Comparison of ENCODE assay signal across 11 cellular contexts in genomic region chr4:53507671-53508286, GRCh38.
DNase-seq lines count a peak whose midpoint lies in the region; ATAC-seq and TF ChIP-seq lines count a peak whose summit lies in the region.
"Had no signal": no experiment of that assay in that cellular context is flagged by ENCODE, and none has a peak within 500 bp of the region (broad histone marks: within the 10 kb centered on the region; RNA-seq: fewer than 3 reads in every experiment).

No MANE protein-coding gene starts in this region.

- H3K9me3 Mint-ChIP-seq in activated naive CD4-positive, alpha-beta T cell treated with anti-CD3 and anti-CD28 coated beads, Interleukin-2, amount 10 ng/mL, durations not matched to agents 7 days and 5 days = no peaks in the 10 kb centered on the region
- H3K9me3 Mint-ChIP-seq in WTC11 = no peaks in the 10 kb centered on the region

- TF ChIP-seq CTCF in osteoblast (IDR thresholded peaks at IDR 0.05; ENCODE audit: extremely low read depth, low read depth, low read length) (no peak), WTC11 (IDR thresholded peaks at IDR 0.05) (no peak), MM.1S (IDR thresholded peaks at IDR 0.05; ENCODE audit: low read length) (no peak)

- H3K27me3 ChIP-seq in osteoblast (ENCODE audit: insufficient read depth, low read length) (no peaks in the 10 kb centered on the region), MM.1S (replicated peaks; ENCODE audit: insufficient read depth, low read length) (no peaks in the 10 kb centered on the region)
- H3K27me3 ChIP-seq: BLaER1 treated with 17β-estradiol and CSF1 and Interleukin-3, amounts not matched to agents 10 nM and 100 nM had no signal

- H3K4me3 ChIP-seq in osteoblast (ENCODE audit: insufficient read depth, low read length) = peak overlapping the region; percentile 68
- H3K4me3 ChIP-seq in MM.1S (ENCODE audit: low read length) = no peak overlapping the region
- H3K4me3 ChIP-seq: BLaER1 treated with 17β-estradiol and CSF1 and Interleukin-3, amounts not matched to agents 10 nM and 100 nM had no signal

- peak overlapping the region; percentile 87 for H3K4me2 ChIP-seq in osteoblast (ENCODE audit: insufficient read depth, low read length)
- H3K4me2 ChIP-seq in MM.1S (ENCODE audit: low read depth, low read length) = no peak overlapping the region

- no peak overlapping the region for H3K27ac Mint-ChIP-seq in activated naive CD4-positive, alpha-beta T cell treated with anti-CD3 and anti-CD28 coated beads, Interleukin-2, amount 10 ng/mL, durations not matched to agents 7 days and 5 days
- H3K27ac Mint-ChIP-seq in WTC11 = no peak overlapping the region

- H3K9me3 ChIP-seq in osteoblast (ENCODE audit: low read depth, low read length) = no peaks in the 10 kb centered on the region
- H3K9me3 ChIP-seq in MM.1S (replicated peaks; ENCODE audit: insufficient read depth, low read length) = no peaks in the 10 kb centered on the region
- H3K9me3 ChIP-seq: BLaER1 treated with 17β-estradiol and CSF1 and Interleukin-3, amounts not matched to agents 10 nM and 100 nM had no signal

- no peak overlapping the region for H3K9ac ChIP-seq in MM.1S (ENCODE audit: low read length)
- H3K9ac ChIP-seq: BLaER1 treated with 17β-estradiol and CSF1 and Interleukin-3, amounts not matched to agents 10 nM and 100 nM had no signal

- no peaks in the 10 kb centered on the region for H3K4me1 Mint-ChIP-seq in activated naive CD4-positive, alpha-beta T cell treated with anti-CD3 and anti-CD28 coated beads, Interleukin-2, amount 10 ng/mL, durations not matched to agents 7 days and 5 days
- no peaks in the 10 kb centered on the region for H3K4me1 Mint-ChIP-seq in WTC11

- H3K79me2 ChIP-seq in osteoblast (ENCODE audit: insufficient read depth, low read length) = no peaks in the 10 kb centered on the region
- no peaks in the 10 kb centered on the region for H3K79me2 ChIP-seq in MM.1S (ENCODE audit: low read length)

- H3K36me3 ChIP-seq in osteoblast (ENCODE audit: insufficient read depth, low read length) (no peaks in the 10 kb centered on the region), MM.1S (replicated peaks; ENCODE audit: insufficient read depth, low read length) (no peaks in the 10 kb centered on the region)
- H3K36me3 ChIP-seq: BLaER1 treated with 17β-estradiol and CSF1 and Interleukin-3, amounts not matched to agents 10 nM and 100 nM had no signal

- peak; percentile 50 for DNase-seq in COLO829 (ENCODE audit: low spot score)
- DNase-seq in NCI-H226 = peak; percentile 72
- peak; percentile 99 for DNase-seq in fibroblast of peridontal ligament (ENCODE audit: extremely low read depth)
- peak; percentile 81 for DNase-seq in osteoblast (ENCODE audit: insufficient read length, low spot score, missing footprints)
- DNase-seq in activated naive CD4-positive, alpha-beta T cell treated with anti-CD3 and anti-CD28 coated beads, Interleukin-2, amount 10 ng/mL, durations not matched to agents 7 days and 5 days = no peak
- no peak for DNase-seq in WTC11 (ENCODE audit: low spot score)
- DNase-seq in NCI-H748 (lab: John Stamatoyannopoulos, UW; ENCODE audit: unreplicated experiment) = no peak
- no peak for DNase-seq in MM.1S
- DNase-seq: activated CD8-positive, alpha-beta memory T cell treated with anti-CD3 and anti-CD28 coated beads, Interleukin-2, amount 50 U/mL, for 48 hours; stimulated activated CD4-positive, alpha-beta T cell treated with anti-CD3 and anti-CD28 coated beads, Interleukin-2, amount 100 ng/mL, for 24 hours had no signal

- H3K4me1 ChIP-seq in osteoblast (ENCODE audit: insufficient read depth, low read length) (peaks cover 30% of the 10 kb centered on the region), MM.1S (ENCODE audit: low read length) (no peaks in the 10 kb centered on the region)

- POLR2A ChIA-PET in WTC11 (lab: Charles Lee) = no interaction called here

- H3K27me3 Mint-ChIP-seq in activated naive CD4-positive, alpha-beta T cell treated with anti-CD3 and anti-CD28 coated beads, Interleukin-2, amount 10 ng/mL, durations not matched to agents 7 days and 5 days = peaks cover 3% of the 10 kb centered on the region
- H3K27me3 Mint-ChIP-seq in WTC11 (ENCODE audit: low read depth) = no peaks in the 10 kb centered on the region

- CTCF ChIA-PET in activated naive CD4-positive, alpha-beta T cell treated with anti-CD3 and anti-CD28 coated beads, Interleukin-2, amount 10 ng/mL, durations not matched to agents 7 days and 5 days (lab: Charles Lee) = no interaction called here
- CTCF ChIA-PET in WTC11 (lab: Charles Lee) = no interaction called here

- H3K27ac ChIP-seq in osteoblast (ENCODE audit: low read depth, low read length) (peak overlapping the region; percentile 99), MM.1S (ENCODE audit: low read length) (no peak overlapping the region)
- H3K27ac ChIP-seq: BLaER1 treated with 17β-estradiol and CSF1 and Interleukin-3, amounts not matched to agents 10 nM and 100 nM had no signal

- ATAC-seq in WTC11 = no peak

- H3K9me2 ChIP-seq in MM.1S (replicated peaks; ENCODE audit: insufficient read depth, low read length) = no peaks in the 10 kb centered on the region

- H3K36me3 Mint-ChIP-seq in activated naive CD4-positive, alpha-beta T cell treated with anti-CD3 and anti-CD28 coated beads, Interleukin-2, amount 10 ng/mL, durations not matched to agents 7 days and 5 days = no peaks in the 10 kb centered on the region
- H3K36me3 Mint-ChIP-seq in WTC11 = no peaks in the 10 kb centered on the region

- H3K4me3 Mint-ChIP-seq in activated naive CD4-positive, alpha-beta T cell treated with anti-CD3 and anti-CD28 coated beads, Interleukin-2, amount 10 ng/mL, durations not matched to agents 7 days and 5 days = no peak overlapping the region
- no peak overlapping the region for H3K4me3 Mint-ChIP-seq in WTC11

- H2AFZ ChIP-seq in osteoblast (ENCODE audit: low read length) = peak overlapping the region; percentile 73
- no peak overlapping the region for H2AFZ ChIP-seq in MM.1S (ENCODE audit: low read length)

- H4K20me1 ChIP-seq in osteoblast (ENCODE audit: insufficient read depth, low read length) (no peaks in the 10 kb centered on the region), MM.1S (ENCODE audit: insufficient read depth, low read length) (no peaks in the 10 kb centered on the region)
- H4K20me1 ChIP-seq: BLaER1 treated with 17β-estradiol and CSF1 and Interleukin-3, amounts not matched to agents 10 nM and 100 nM had no signal

- H3F3A ChIP-seq in MM.1S (ENCODE audit: insufficient read depth, low read length) = no peaks in the 10 kb centered on the region

TF ChIP-seq in WTC11, 78 proteins besides CTCF, POLR2A, EP300 and RAD21 (continues in another document):
- no peak for TF ChIP-seq GTF2I (CRISPR knock-in tag; conservative IDR thresholded peaks at IDR 0.05)
- no peak for TF ChIP-seq NFATC4 (CRISPR knock-in tag; IDR thresholded peaks at IDR 0.05)
- TF ChIP-seq ZNF281 (CRISPR knock-in tag; IDR thresholded peaks at IDR 0.05) = no peak
- TF ChIP-seq ARID4B (CRISPR knock-in tag; IDR thresholded peaks at IDR 0.05; ENCODE audit: borderline replicate concordance) = no peak
- TF ChIP-seq RORB (CRISPR knock-in tag; IDR thresholded peaks at IDR 0.05) = no peak
- TF ChIP-seq ZNF396 (CRISPR knock-in tag; IDR thresholded peaks at IDR 0.05; ENCODE audit: borderline replicate concordance) = no peak
- TF ChIP-seq ELF4 (CRISPR knock-in tag; IDR thresholded peaks at IDR 0.05; ENCODE audit: low read depth) = no peak

Comparison
In these comparisons a context has a peak if more than half of its experiments do, and no peak if none do; other contexts are left out.
1. DNase-seq: peak in COLO829 (single experiment), NCI-H226 (single experiment), fibroblast of peridontal ligament (single experiment) and osteoblast (single experiment); none in activated naive CD4-positive, alpha-beta T cell treated with anti-CD3 and anti-CD28 coated beads, Interleukin-2, amount 10 ng/mL, durations not matched to agents 7 days and 5 days (single experiment), WTC11 (single experiment), NCI-H748 (single experiment) and MM.1S (single experiment).